Comparison of ENCODE assay signal across 27 cellular contexts in genomic region chr22:38987171-38987895, GRCh38. TPM values are rescaled to one million over a fixed set of nuclear protein-coding genes. Genes with fewer than 3 reads are reported as not detected.
DNase-seq lines count a peak whose midpoint lies in the region; ATAC-seq and TF ChIP-seq lines count a peak whose summit lies in the region.
"Had no signal": no experiment of that assay in that cellular context is flagged by ENCODE, and none has a peak within 500 bp of the region (broad histone marks: within the 10 kb centered on the region; RNA-seq: fewer than 3 reads in every experiment).

No MANE protein-coding gene starts in this region.

- TF ChIP-seq CTCF in mammary epithelial cell (conservative IDR thresholded peaks at IDR 0.05 in 1 of 2, IDR thresholded peaks at IDR 0.05 in 1 of 2; ENCODE audit: extremely low read depth in 1 of 2, insufficient read depth in 1 of 2, low read depth in 1 of 2, low read length in 2 of 2), result no peak
- no peak for TF ChIP-seq CTCF in right atrium auricular region (IDR thresholded peaks at IDR 0.05)

- H3K27me3 Mint-ChIP-seq in activated naive CD4-positive, alpha-beta T cell treated with anti-CD3 and anti-CD28 coated beads, Interleukin-2, amount 50 U/mL, for 24 hours, result no peaks in the 10 kb centered on the region
- peaks cover 2% of the 10 kb centered on the region for H3K27me3 Mint-ChIP-seq in IgD-negative memory B cell
- no peaks in the 10 kb centered on the region for H3K27me3 Mint-ChIP-seq in activated T-helper 2 cell treated with anti-CD3 and anti-CD28 coated beads, Interferon-gamma antibody, Interleukin-2, Interleukin-4, amounts not matched to agents 10 μg/mL and 5 μg/mL and 100 μg/mL, durations not matched to agents 14 hours and 24 hours and 36 hours (ENCODE audit: low read depth)
- H3K27me3 Mint-ChIP-seq: effector memory CD8-positive, alpha-beta T cell; stimulated activated naive CD8-positive, alpha-beta T cell treated with anti-CD3 and anti-CD28 coated beads, Interleukin-15, Interleukin-2, amounts not matched to agents 100 ng/mL and 50 ng/mL, for 24 hours had no signal

- dilution Hi-C loops in mammary epithelial cell (cut with HindIII; ENCODE audit: low sequenced_read_pairs), result no loop called here

- no peaks in the 10 kb centered on the region for H3K36me3 ChIP-seq in mammary epithelial cell (ENCODE audit: insufficient read depth, low read length)
- no peaks in the 10 kb centered on the region for H3K36me3 ChIP-seq in right atrium auricular region
- H3K36me3 ChIP-seq: adrenal gland, breast epithelium, tibial artery had no signal

- H3K4me3 ChIP-seq in mammary epithelial cell (replicated peaks in 1 of 3; ENCODE audit: insufficient read depth in 1 of 3, low read depth in 2 of 3, low read length in 3 of 3), result no peak overlapping the region
- H3K4me3 ChIP-seq in right atrium auricular region, result no peak overlapping the region
- H3K4me3 ChIP-seq: adrenal gland, breast epithelium, tibial artery had no signal

- H3K9me3 ChIP-seq in mammary epithelial cell (replicated peaks; ENCODE audit: insufficient read depth, low read length), result peaks cover 4% of the 10 kb centered on the region
- no peaks in the 10 kb centered on the region for H3K9me3 ChIP-seq in right atrium auricular region
- H3K9me3 ChIP-seq: adrenal gland, breast epithelium, SK-N-SH, tibial artery had no signal

- WGBS in mammary epithelial cell (ENCODE audit: low coverage, missing lambda C conversion rate), result 90% methylated on average over 8 of the region's 8 CpGs

- CTCF ChIA-PET in mammary epithelial cell (lab: Charles Lee; ENCODE audit: low non-redundant PET), result interaction anchor here (0.7 kb wide), 1 partner anchor 548 kb away, joined by 4 read pairs; no protein-coding TSS in a partner anchor

- H3K9ac ChIP-seq in mammary epithelial cell (ENCODE audit: insufficient read depth, low read length), result no peak overlapping the region
- H3K9ac ChIP-seq: SK-N-SH had no signal

- H3K4me1 Mint-ChIP-seq in activated naive CD4-positive, alpha-beta T cell treated with anti-CD3 and anti-CD28 coated beads, Interleukin-2, amount 50 U/mL, for 24 hours, result peaks cover 34% of the 10 kb centered on the region
- peaks cover 14 to 37% (median 27%) of the 10 kb centered on the region in 3 donors for H3K4me1 Mint-ChIP-seq in IgD-negative memory B cell
- peaks cover 56% of the 10 kb centered on the region for H3K4me1 Mint-ChIP-seq in activated T-helper 2 cell treated with anti-CD3 and anti-CD28 coated beads, Interferon-gamma antibody, Interleukin-2, Interleukin-4, amounts not matched to agents 10 μg/mL and 5 μg/mL and 100 μg/mL, durations not matched to agents 14 hours and 24 hours and 36 hours (ENCODE audit: low read depth)

- no peak overlapping the region for H3K4me2 ChIP-seq in mammary epithelial cell (ENCODE audit: insufficient read depth, low read depth, low read length)
- H3K4me2 ChIP-seq: SK-N-SH had no signal

- no peak overlapping the region for H3K27ac ChIP-seq in mammary epithelial cell (ENCODE audit: insufficient read depth, low read depth, low read length)
- H3K27ac ChIP-seq in right atrium auricular region, result no peak overlapping the region
- H3K27ac ChIP-seq: adrenal gland, breast epithelium, tibial artery had no signal

- peak overlapping the region; percentile 64 for H3K4me3 Mint-ChIP-seq in activated naive CD4-positive, alpha-beta T cell treated with anti-CD3 and anti-CD28 coated beads, Interleukin-2, amount 50 U/mL, for 24 hours
- H3K4me3 Mint-ChIP-seq in IgD-negative memory B cell, result peak overlapping the region in 2 of 4 donors; percentile 33 to 55
- H3K4me3 Mint-ChIP-seq in activated T-helper 2 cell treated with anti-CD3 and anti-CD28 coated beads, Interferon-gamma antibody, Interleukin-2, Interleukin-4, amounts not matched to agents 10 μg/mL and 5 μg/mL and 100 μg/mL, durations not matched to agents 14 hours and 24 hours and 36 hours (ENCODE audit: low read depth), result peak overlapping the region; percentile 26
- H3K4me3 Mint-ChIP-seq: effector memory CD8-positive, alpha-beta T cell; nephron; stimulated activated naive CD8-positive, alpha-beta T cell treated with anti-CD3 and anti-CD28 coated beads, Interleukin-15, Interleukin-2, amounts not matched to agents 100 ng/mL and 50 ng/mL, for 24 hours had no signal

- BruUV-seq in mammary epithelial cell (replicated peaks; lab: Mats Ljungman, UMichigan), result no TSS peak

- no peaks in the 10 kb centered on the region for H4K20me1 ChIP-seq in mammary epithelial cell (ENCODE audit: insufficient read depth, low read length)

- DNase-seq in activated naive CD4-positive, alpha-beta T cell treated with Interleukin-2 at 50 U/mL for 16 hours, result no peak
- DNase-seq in activated T-helper 2 cell treated with anti-CD3 and anti-CD28 coated beads, Interferon-gamma antibody, Interleukin-2, Interleukin-4, amounts not matched to agents 10 μg/mL and 5 μg/mL and 100 μg/mL, durations not matched to agents 14 hours and 24 hours and 36 hours (ENCODE audit: low spot score), result no peak
- peak; percentile 44 for DNase-seq in stimulated activated CD8-positive, alpha-beta memory T cell treated with anti-CD3 and anti-CD28 coated beads, Interleukin-4, amount 100 ng/mL, for 48 hours
- DNase-seq in mammary epithelial cell (no peak), right atrium auricular region (ENCODE audit: low spot score) (no peak)
- DNase-seq: activated CD4-positive, CD25-positive, alpha-beta regulatory T cell treated with anti-CD3 and anti-CD28 coated beads, Interleukin-2, amount 50 U/mL, for 72 hours; adrenal gland; effector memory CD8-positive, alpha-beta T cell; foreskin melanocyte; GDM1; hippocampal formation; left ventricle myocardium superior; NCI-H187; NCI-H2227 treated with DMSO at 0.1 percent for 48 hours; RPMI8226; SK-N-SH; T1000; tibial artery had no signal

- H3K27me3 ChIP-seq in mammary epithelial cell (ENCODE audit: insufficient read depth, low read length) (no peaks in the 10 kb centered on the region), right atrium auricular region (no peaks in the 10 kb centered on the region)
- H3K27me3 ChIP-seq: adrenal gland, breast epithelium, tibial artery had no signal

- no peaks in the 10 kb centered on the region for H3K79me2 ChIP-seq in mammary epithelial cell (ENCODE audit: insufficient read depth, low read length)

- ATAC-seq in GM21825 (IDR thresholded peaks at IDR 0.05; ENCODE audit: unreplicated experiment), result no peak
- ATAC-seq: effector memory CD8-positive, alpha-beta T cell; esophagus mucosa; HCT116; left ventricle myocardium superior; sciatic nerve had no signal

- peak overlapping the region; percentile 35 for H3K27ac Mint-ChIP-seq in activated naive CD4-positive, alpha-beta T cell treated with anti-CD3 and anti-CD28 coated beads, Interleukin-2, amount 50 U/mL, for 24 hours
- peak overlapping the region in 2 of 3 donors; percentile 71 to 88 for H3K27ac Mint-ChIP-seq in IgD-negative memory B cell
- H3K27ac Mint-ChIP-seq in activated T-helper 2 cell treated with anti-CD3 and anti-CD28 coated beads, Interferon-gamma antibody, Interleukin-2, Interleukin-4, amounts not matched to agents 10 μg/mL and 5 μg/mL and 100 μg/mL, durations not matched to agents 14 hours and 24 hours and 36 hours, result peak overlapping the region; percentile 63
- H3K27ac Mint-ChIP-seq: effector memory CD8-positive, alpha-beta T cell; nephron; stimulated activated naive CD8-positive, alpha-beta T cell treated with anti-CD3 and anti-CD28 coated beads, Interleukin-15, Interleukin-2, amounts not matched to agents 100 ng/mL and 50 ng/mL, for 24 hours had no signal

- H3K36me3 Mint-ChIP-seq in activated naive CD4-positive, alpha-beta T cell treated with anti-CD3 and anti-CD28 coated beads, Interleukin-2, amount 50 U/mL, for 24 hours, result no peaks in the 10 kb centered on the region
- H3K36me3 Mint-ChIP-seq in IgD-negative memory B cell, result peaks cover 4% of the 10 kb centered on the region
- peaks cover 44% of the 10 kb centered on the region for H3K36me3 Mint-ChIP-seq in activated T-helper 2 cell treated with anti-CD3 and anti-CD28 coated beads, Interferon-gamma antibody, Interleukin-2, Interleukin-4, amounts not matched to agents 10 μg/mL and 5 μg/mL and 100 μg/mL, durations not matched to agents 14 hours and 24 hours and 36 hours (ENCODE audit: low read depth)

- in situ Hi-C loops in mammary epithelial cell (cut with MboI; ENCODE audit: low sequenced_read_pairs in 2 of 2), result no loop called here

- H3K9me3 Mint-ChIP-seq in activated naive CD4-positive, alpha-beta T cell treated with anti-CD3 and anti-CD28 coated beads, Interleukin-2, amount 50 U/mL, for 24 hours, result no peaks in the 10 kb centered on the region
- peaks cover 0 to 1% (median 0%) of the 10 kb centered on the region in 3 donors for H3K9me3 Mint-ChIP-seq in IgD-negative memory B cell
- H3K9me3 Mint-ChIP-seq in activated T-helper 2 cell treated with anti-CD3 and anti-CD28 coated beads, Interferon-gamma antibody, Interleukin-2, Interleukin-4, amounts not matched to agents 10 μg/mL and 5 μg/mL and 100 μg/mL, durations not matched to agents 14 hours and 24 hours and 36 hours, result peaks cover 7% of the 10 kb centered on the region
- H3K9me3 Mint-ChIP-seq: effector memory CD8-positive, alpha-beta T cell; stimulated activated naive CD8-positive, alpha-beta T cell treated with anti-CD3 and anti-CD28 coated beads, Interleukin-15, Interleukin-2, amounts not matched to agents 100 ng/mL and 50 ng/mL, for 24 hours had no signal

- H3K4me1 ChIP-seq in mammary epithelial cell (ENCODE audit: insufficient read depth, low read length) (peaks cover 21% of the 10 kb centered on the region), right atrium auricular region (no peaks in the 10 kb centered on the region)
- H3K4me1 ChIP-seq: adrenal gland had no signal

- intact Hi-C loops in activated T-helper 2 cell treated with anti-CD3 and anti-CD28 coated beads, Interferon-gamma antibody, Interleukin-2, Interleukin-4, amounts not matched to agents 10 μg/mL and 5 μg/mL and 100 μg/mL, durations not matched to agents 14 hours and 24 hours and 36 hours (cut with micrococcal nuclease), result no loop called here
- intact Hi-C loops in mammary epithelial cell (cut with micrococcal nuclease), result no loop called here

- no peak overlapping the region for H2AFZ ChIP-seq in mammary epithelial cell (ENCODE audit: low read depth, low read length)

RNA-seq across cellular contexts. Expression of gene APOBEC3B, which starts 5.2 kb away (rescaled TPM):
- polyA plus RNA-seq in IgD-negative memory B cell (7.0 TPM), mammary epithelial cell (21.6 TPM)
- total RNA-seq in activated T-helper 2 cell treated with anti-CD3 and anti-CD28 coated beads, Interferon-gamma antibody, Interleukin-2, Interleukin-4, amounts not matched to agents 10 μg/mL and 5 μg/mL and 100 μg/mL, durations not matched to agents 14 hours and 24 hours and 36 hours, result 17.0 and 17.2 TPM in 2 replicates
- total RNA-seq in mammary epithelial cell (10 to 100 TPM in 1 of 2 donors, under 1 TPM in 1; 0.83 to 21.2 TPM), right atrium auricular region (under 1 TPM in 1 of 2 donors, not detected in 1; 0.90 TPM)
- polyA minus RNA-seq in mammary epithelial cell, result 17.2 TPM
- polyA plus RNA-seq: SK-N-SH had no signal

RNA-seq across cellular contexts. Expression of gene APOBEC3C, which starts 26.7 kb away (rescaled TPM):
- 268 TPM for polyA plus RNA-seq in IgD-negative memory B cell
- 91.7 and 93.1 TPM in 2 replicates for total RNA-seq in activated T-helper 2 cell treated with anti-CD3 and anti-CD28 coated beads, Interferon-gamma antibody, Interleukin-2, Interleukin-4, amounts not matched to agents 10 μg/mL and 5 μg/mL and 100 μg/mL, durations not matched to agents 14 hours and 24 hours and 36 hours
- total RNA-seq in mammary epithelial cell, result 100 to 1,000 TPM in 1 of 2 donors, 10 to 100 TPM in 1; 30.5 to 151 TPM
- 101 TPM for polyA plus RNA-seq in mammary epithelial cell
- 89.5 TPM for polyA minus RNA-seq in mammary epithelial cell
- total RNA-seq in right atrium auricular region, result 10 to 100 TPM in 1 of 2 donors, 1 to 10 TPM in 1; 9.1 to 12.5 TPM

RNA-seq across cellular contexts. Expression of gene APOBEC3A, which starts 29.9 kb away (rescaled TPM):
- not detected for polyA plus RNA-seq in IgD-negative memory B cell
- not detected in 2 replicates for total RNA-seq in activated T-helper 2 cell treated with anti-CD3 and anti-CD28 coated beads, Interferon-gamma antibody, Interleukin-2, Interleukin-4, amounts not matched to agents 10 μg/mL and 5 μg/mL and 100 μg/mL, durations not matched to agents 14 hours and 24 hours and 36 hours
- total RNA-seq in mammary epithelial cell, result not detected
- polyA plus RNA-seq in mammary epithelial cell, result not detected
- not detected for polyA minus RNA-seq in mammary epithelial cell
- 1 to 10 TPM in 1 of 2 donors, not detected in 1; 1.1 TPM for total RNA-seq in right atrium auricular region
- polyA plus RNA-seq: SK-N-SH had no signal

RNA-seq across cellular contexts. Expression of gene APOBEC3D, which starts 33.6 kb away (rescaled TPM):
- polyA plus RNA-seq in IgD-negative memory B cell (22.0 TPM), mammary epithelial cell (0.53 TPM)
- 29.7 and 31.2 TPM in 2 replicates for total RNA-seq in activated T-helper 2 cell treated with anti-CD3 and anti-CD28 coated beads, Interferon-gamma antibody, Interleukin-2, Interleukin-4, amounts not matched to agents 10 μg/mL and 5 μg/mL and 100 μg/mL, durations not matched to agents 14 hours and 24 hours and 36 hours
- total RNA-seq in mammary epithelial cell (under 1 TPM; 0.33 to 0.92 TPM), right atrium auricular region (1 to 10 TPM in 1 of 2 donors, not detected in 1; 1.4 TPM)
- not detected for polyA minus RNA-seq in mammary epithelial cell

RNA-seq across cellular contexts. Expression of gene APOBEC3F, which starts 53.3 kb away (rescaled TPM):
- 33.0 TPM for polyA plus RNA-seq in IgD-negative memory B cell
- 23.8 and 24.1 TPM in 2 replicates for total RNA-seq in activated T-helper 2 cell treated with anti-CD3 and anti-CD28 coated beads, Interferon-gamma antibody, Interleukin-2, Interleukin-4, amounts not matched to agents 10 μg/mL and 5 μg/mL and 100 μg/mL, durations not matched to agents 14 hours and 24 hours and 36 hours
- 10 to 100 TPM in 1 of 2 donors, 1 to 10 TPM in 1; 3.5 to 16.4 TPM for total RNA-seq in mammary epithelial cell
- 13.4 TPM for polyA plus RNA-seq in mammary epithelial cell
- polyA minus RNA-seq in mammary epithelial cell, result 26.3 TPM
- total RNA-seq in right atrium auricular region, result 1 to 10 TPM; 3.4 to 6.3 TPM
